Comparison of ENCODE assay signal across 28 cellular contexts in the genomic region with DNA sequence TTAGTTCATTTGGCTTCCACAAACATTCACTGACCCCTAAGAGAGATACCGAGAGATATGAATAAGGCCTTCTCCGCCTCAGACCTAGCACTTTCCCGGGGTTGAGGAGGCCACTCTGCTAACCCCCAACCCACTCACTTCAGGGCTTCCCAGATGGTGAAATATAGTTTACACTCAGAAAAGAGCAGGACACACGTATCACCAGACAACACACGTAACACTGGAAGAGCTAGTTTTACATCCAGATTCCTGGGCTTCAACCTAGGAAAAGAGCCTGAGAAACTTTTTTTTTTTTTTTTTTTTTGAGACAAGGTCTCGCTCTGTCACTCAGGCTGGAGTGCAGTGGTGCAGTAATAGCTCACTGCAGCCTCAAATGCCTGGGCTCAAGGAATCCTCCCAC.
"Had no signal": no experiment of that assay in that cellular context is flagged by ENCODE, and none has a peak within 500 bp of the region (broad histone marks: within the 10 kb centered on the region; RNA-seq: fewer than 3 reads in every experiment).

No MANE protein-coding gene starts in this region.

- H3K36me3 ChIP-seq: adrenal gland had no signal

- H3K36me3 Mint-ChIP-seq: activated naive CD8-positive, alpha-beta T cell treated with anti-CD3 and anti-CD28 coated beads, Interleukin-2, amount 10 ng/mL, durations not matched to agents 7 days and 5 days; IgD-negative memory B cell; T-cell had no signal

- H3K4me3 Mint-ChIP-seq: activated CD4-positive, alpha-beta memory T cell treated with anti-CD3 and anti-CD28 coated beads, Interleukin-2, amount 10 ng/mL, durations not matched to agents 7 days and 5 days; activated CD4-positive, alpha-beta T cell treated with anti-CD3 and anti-CD28 coated beads for 36 hours; activated naive CD4-positive, alpha-beta T cell treated with anti-CD3 and anti-CD28 coated beads for 36 hours; activated naive CD8-positive, alpha-beta T cell treated with anti-CD3 and anti-CD28 coated beads, Interleukin-2, amount 10 ng/mL, durations not matched to agents 7 days and 5 days; activated T-helper 17 cell treated with anti-CD3 and anti-CD28 coated beads, Interleukin-2, amount 50 U/mL, for 72 hours; IgD-negative memory B cell; T-cell had no signal

- H3K27ac Mint-ChIP-seq: activated CD4-positive, alpha-beta memory T cell treated with anti-CD3 and anti-CD28 coated beads, Interleukin-2, amount 10 ng/mL, durations not matched to agents 7 days and 5 days; activated CD4-positive, alpha-beta T cell treated with anti-CD3 and anti-CD28 coated beads for 36 hours; activated naive CD4-positive, alpha-beta T cell treated with anti-CD3 and anti-CD28 coated beads for 36 hours; activated naive CD8-positive, alpha-beta T cell treated with anti-CD3 and anti-CD28 coated beads, Interleukin-2, amount 10 ng/mL, durations not matched to agents 7 days and 5 days; activated T-helper 17 cell treated with anti-CD3 and anti-CD28 coated beads, Interleukin-2, amount 50 U/mL, for 72 hours; IgD-negative memory B cell; T-cell had no signal

- ATAC-seq: activated CD4-positive, alpha-beta T cell treated with anti-CD3 and anti-CD28 coated beads for 36 hours; activated T-helper 17 cell treated with anti-CD3 and anti-CD28 coated beads, Interleukin-2, amount 50 U/mL, for 72 hours; Right ventricle myocardium inferior; T-cell had no signal

- H3K4me1 Mint-ChIP-seq: activated CD4-positive, alpha-beta memory T cell treated with anti-CD3 and anti-CD28 coated beads, Interleukin-2, amount 10 ng/mL, durations not matched to agents 7 days and 5 days; activated naive CD8-positive, alpha-beta T cell treated with anti-CD3 and anti-CD28 coated beads, Interleukin-2, amount 10 ng/mL, durations not matched to agents 7 days and 5 days; activated T-helper 17 cell treated with anti-CD3 and anti-CD28 coated beads, Interleukin-2, amount 50 U/mL, for 72 hours; IgD-negative memory B cell; T-cell had no signal

- H3K4me3 ChIP-seq: adrenal gland, SK-N-MC had no signal

- H3K9me3 ChIP-seq: adrenal gland had no signal

- H3K27ac ChIP-seq: adrenal gland, KMS-11, SK-N-MC had no signal

- H3K9me3 Mint-ChIP-seq: activated CD4-positive, alpha-beta memory T cell treated with anti-CD3 and anti-CD28 coated beads, Interleukin-2, amount 10 ng/mL, durations not matched to agents 7 days and 5 days; activated naive CD4-positive, alpha-beta T cell treated with anti-CD3 and anti-CD28 coated beads for 36 hours; activated naive CD8-positive, alpha-beta T cell treated with anti-CD3 and anti-CD28 coated beads, Interleukin-2, amount 10 ng/mL, durations not matched to agents 7 days and 5 days; activated T-helper 17 cell treated with anti-CD3 and anti-CD28 coated beads, Interleukin-2, amount 50 U/mL, for 72 hours; IgD-negative memory B cell; T-cell had no signal

- DNase-seq: activated CD4-positive, alpha-beta memory T cell treated with anti-CD3 and anti-CD28 coated beads, Interleukin-2, amount 10 ng/mL, durations not matched to agents 7 days and 5 days; activated CD4-positive, alpha-beta T cell treated with anti-CD3 and anti-CD28 coated beads for 36 hours; activated CD4-positive, alpha-beta T cell treated with anti-CD3 and anti-CD28 coated beads, Interleukin-2, amount 50 U/mL, for 1 hour; activated gamma-delta T cell; activated naive CD4-positive, alpha-beta T cell treated with anti-CD3 and anti-CD28 coated beads for 36 hours; activated naive CD8-positive, alpha-beta T cell treated with anti-CD3 and anti-CD28 coated beads, Interleukin-2, amount 10 ng/mL, durations not matched to agents 7 days and 5 days; activated T-cell treated with anti-CD3 and anti-CD28 coated beads for 4 hours; activated T-cell treated with anti-CD3 and anti-CD28 coated beads, Interleukin-2, amount 50 U/mL, for 48 hours; adrenal gland; anterior cingulate cortex; NCI-H1092; NCI-H1417; NCI-H1694; NCI-H2029; NCI-H2107; NCI-H2171 treated with DMSO at 0.1 percent for 48 hours; NCI-H345; NCI-H510A; NCI-H526 treated with DMSO at 0.1 percent for 48 hours; NCI-H82; T-cell; T-helper 2 cell; T1000 had no signal
